7 cellular contexts compared by ENCODE assay signal in the genomic region with DNA sequence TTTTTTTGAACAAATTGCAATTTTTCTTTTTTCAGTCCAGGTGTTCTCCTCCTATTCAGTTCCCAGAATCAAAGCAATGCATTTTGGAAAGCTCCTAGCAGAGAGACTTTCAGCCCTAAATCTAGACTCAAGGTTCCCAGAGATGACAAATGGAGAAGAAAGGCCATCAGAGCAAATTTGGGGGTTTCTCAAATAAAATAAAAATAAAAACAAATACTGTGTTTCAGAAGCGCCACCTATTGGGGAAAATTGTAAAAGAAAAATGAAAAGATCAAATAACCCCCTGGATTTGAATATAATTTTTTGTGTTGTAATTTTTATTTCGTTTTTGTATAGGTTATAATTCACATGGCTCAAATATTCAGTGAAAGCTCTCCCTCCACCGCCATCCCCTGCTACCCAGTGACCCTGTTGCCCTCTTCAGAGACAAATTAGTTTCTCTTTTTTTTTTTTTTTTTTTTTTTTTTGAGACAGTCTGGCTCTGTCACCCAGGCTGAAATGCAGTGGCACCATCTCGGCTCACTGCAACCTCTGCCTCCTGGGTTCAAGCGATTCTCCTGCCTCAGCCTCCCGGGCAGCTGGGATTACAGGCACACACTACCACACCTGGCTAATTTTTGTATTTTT. TPM values are rescaled to one million over a fixed set of nuclear protein-coding genes. Genes with fewer than 3 reads are reported as not detected.
DNase-seq lines count a peak whose midpoint lies in the region.

No MANE protein-coding gene starts in this region.

- DNase-seq in EH (ENCODE audit: low read depth) (peak; percentile 23), KG1 (lab: John Stamatoyannopoulos, UW) (peak; percentile 78), amniotic epithelial cell (ENCODE audit: low read depth) (peak; percentile 7), lung microvascular endothelial cell (ENCODE audit: low read depth in 2 of 2) (peak; percentile 24 to 39), NCI-H2107 treated with DMSO at 0.1 percent for 48 hours (lab: John Stamatoyannopoulos, UW; ENCODE audit: unreplicated experiment) (no peak), DMS153 (lab: John Stamatoyannopoulos, UW) (no peak)
- DNase-seq in NK-92 treated with Interleukin-12 subunit alpha and Interleukin-12 subunit beta, amount 100 ng/mL, for 24 hours (lab: John Stamatoyannopoulos, UW), result no peak

RNA-seq across cellular contexts. Expression of a gene that starts 6.2 kb away (rescaled TPM):
- 19.2 and 20.0 TPM in 2 replicates for total RNA-seq in lung microvascular endothelial cell

RNA-seq across cellular contexts. Expression of a gene that starts 9.1 kb away (rescaled TPM):
- total RNA-seq in lung microvascular endothelial cell, result not detected in 2 replicates

RNA-seq across cellular contexts. Expression of a gene that starts 10.7 kb away (rescaled TPM):
- total RNA-seq in lung microvascular endothelial cell, result not detected in 2 replicates

RNA-seq across cellular contexts. Expression of a gene that starts 48.2 kb away (rescaled TPM):
- total RNA-seq in lung microvascular endothelial cell, result 82.8 and 95.6 TPM in 2 replicates

RNA-seq across cellular contexts. Expression of a gene that starts 48.7 kb away (rescaled TPM):
- not detected in 2 replicates for total RNA-seq in lung microvascular endothelial cell

Comparison
In these comparisons a context has a peak if more than half of its experiments do, and no peak if none do; other contexts are left out.
1. DNase-seq: peak in EH (single experiment), KG1 (single experiment), amniotic epithelial cell (single experiment) and lung microvascular endothelial cell (2 of 2); none in NCI-H2107 treated with DMSO at 0.1 percent for 48 hours (single experiment), NK-92 treated with Interleukin-12 subunit alpha and Interleukin-12 subunit beta, amount 100 ng/mL, for 24 hours (single experiment) and DMS153 (single experiment).